In genomic region chr9:93491593-93492232, GRCh38 we compare ENCODE assay signal across 27 cellular contexts.
"Had no signal": no experiment of that assay in that cellular context is flagged by ENCODE, and none has a peak within 500 bp of the region (broad histone marks: within the 10 kb centered on the region; RNA-seq: fewer than 3 reads in every experiment).

No MANE protein-coding gene starts in this region.

- H3K9me3 Mint-ChIP-seq: activated CD4-positive, alpha-beta memory T cell treated with anti-CD3 and anti-CD28 coated beads for 36 hours; activated naive CD4-positive, alpha-beta T cell treated with anti-CD3 and anti-CD28 coated beads, Interleukin-2, amount 10 ng/mL, durations not matched to agents 7 days and 5 days; activated T-cell treated with anti-CD3 and anti-CD28 coated beads, Interleukin-2, amount 50 U/mL, for 72 hours; natural killer cell had no signal

- H3K4me3 ChIP-seq: body of pancreas, cardiac muscle cell, left ventricle myocardium inferior, pancreas, smooth muscle cell, testis, vagina had no signal

- H3K27me3 Mint-ChIP-seq: activated CD4-positive, alpha-beta memory T cell treated with anti-CD3 and anti-CD28 coated beads for 36 hours; activated naive CD4-positive, alpha-beta T cell treated with anti-CD3 and anti-CD28 coated beads, Interleukin-2, amount 10 ng/mL, durations not matched to agents 7 days and 5 days; dendritic cell treated with granulocyte-macrophage colony-stimulating factor and Interleukin-4, amounts not matched to agents 40 ng/mL and 50 ng/mL, for 4 days had no signal

- H3K4me3 Mint-ChIP-seq: activated CD4-positive, alpha-beta memory T cell treated with anti-CD3 and anti-CD28 coated beads for 36 hours; activated naive CD4-positive, alpha-beta T cell treated with anti-CD3 and anti-CD28 coated beads, Interleukin-2, amount 10 ng/mL, durations not matched to agents 7 days and 5 days; activated T-cell treated with anti-CD3 and anti-CD28 coated beads, Interleukin-2, amount 50 U/mL, for 72 hours; dendritic cell treated with granulocyte-macrophage colony-stimulating factor and Interleukin-4, amounts not matched to agents 40 ng/mL and 50 ng/mL, for 4 days; natural killer cell had no signal

- H3K9me3 ChIP-seq: body of pancreas, left ventricle myocardium inferior, pancreas, testis, vagina had no signal

- H3K27ac ChIP-seq: body of pancreas, pancreas, testis, vagina had no signal

- H3K4me1 ChIP-seq: body of pancreas, testis had no signal

- H3K4me2 ChIP-seq: smooth muscle cell had no signal

- H3K27me3 ChIP-seq: body of pancreas, cardiac muscle cell, pancreas, testis, vagina had no signal

- H3K27ac Mint-ChIP-seq: activated CD4-positive, alpha-beta memory T cell treated with anti-CD3 and anti-CD28 coated beads for 36 hours had no signal

- H3K36me3 Mint-ChIP-seq: natural killer cell had no signal

- ATAC-seq: activated T-cell treated with anti-CD3 and anti-CD28 coated beads, Interleukin-2, amount 50 U/mL, for 72 hours; body of pancreas; natural killer cell; pancreas; sciatic nerve had no signal

- DNase-seq: activated CD4-positive, alpha-beta memory T cell treated with anti-CD3 and anti-CD28 coated beads for 36 hours; activated CD4-positive, alpha-beta T cell treated with anti-CD3 and anti-CD28 coated beads for 4 hours; activated CD4-positive, CD25-positive, alpha-beta regulatory T cell; activated effector memory CD4-positive, alpha-beta T cell treated with Interleukin-2 at 50 U/mL for 16 hours; activated naive CD4-positive, alpha-beta T cell treated with anti-CD3 and anti-CD28 coated beads, Interleukin-2, amount 10 ng/mL, durations not matched to agents 7 days and 5 days; activated T-cell treated with anti-CD3 and anti-CD28 coated beads, Interleukin-2, amount 50 U/mL, for 72 hours; anterior cingulate cortex; body of pancreas; effector CD4-positive, alpha-beta T cell; erythroblast; head of caudate nucleus; hypothalamus; left ventricle myocardium inferior; midbrain; natural killer cell; pancreas; stimulated activated CD4-positive, alpha-beta T cell treated with anti-CD3 and anti-CD28 coated beads, Interleukin-2, amount 100 ng/mL, for 48 hours; stimulated activated CD8-positive, alpha-beta memory T cell treated with anti-CD3 and anti-CD28 coated beads, Interleukin-4, amount 100 ng/mL, for 48 hours; stimulated activated naive CD4-positive, alpha-beta T cell; testis; trophoblast cell had no signal

- FAIRE-seq: frontal cortex, pancreas had no signal

- H3K36me3 ChIP-seq: cardiac muscle cell had no signal
